Comparison of ENCODE assay signal across 8 cellular contexts in genomic region chr13:78602561-78603239, GRCh38. TPM values are rescaled to one million over a fixed set of nuclear protein-coding genes. Genes with fewer than 3 reads are reported as not detected.
DNase-seq lines count a peak whose midpoint lies in the region; ATAC-seq and TF ChIP-seq lines count a peak whose summit lies in the region.

No MANE protein-coding gene starts in this region.

- peaks cover 1% of the 10 kb centered on the region for H3K36me3 Mint-ChIP-seq in IgD-negative memory B cell
- peaks cover 0 to 4% (median 0%) of the 10 kb centered on the region in 5 donors for H3K36me3 Mint-ChIP-seq in naive thymus-derived CD4-positive, alpha-beta T cell

- peak overlapping the region; percentile 72 to 93 (median 84) for H3K4me3 Mint-ChIP-seq in IgD-negative memory B cell
- peak overlapping the region; percentile 76 to 95 (median 85) for H3K4me3 Mint-ChIP-seq in naive thymus-derived CD4-positive, alpha-beta T cell

- CTCF ChIA-PET in naive thymus-derived CD4-positive, alpha-beta T cell (lab: Charles Lee): no interaction called here

- H3K36me3 ChIP-seq in naive thymus-derived CD4-positive, alpha-beta T cell (ENCODE audit: control insufficient read depth in 2 of 3, insufficient read depth in 3 of 3, low read length in 3 of 3): no peaks in the 10 kb centered on the region
- H3K36me3 ChIP-seq in brain microvascular endothelial cell (replicated peaks): no peaks in the 10 kb centered on the region

- peak; percentile 28 for DNase-seq in GM12865 (ENCODE audit: low read depth)
- no peak for DNase-seq in astrocyte of the cerebellum (ENCODE audit: low read depth)
- DNase-seq in naive thymus-derived CD4-positive, alpha-beta T cell: peak in 1 of 9 donors; percentile 31
- DNase-seq in GM03348 (ENCODE audit: low spot score): no peak
- DNase-seq in brain microvascular endothelial cell: no peak
- no peak for DNase-seq in nucleus accumbens (lab: John Stamatoyannopoulos, UW)

- H3K27ac ChIP-seq in naive thymus-derived CD4-positive, alpha-beta T cell (ENCODE audit: low read depth, low read length): no peak overlapping the region
- no peak overlapping the region for H3K27ac ChIP-seq in brain microvascular endothelial cell

- peaks cover 23 to 29% (median 23%) of the 10 kb centered on the region in 3 donors for H3K4me1 Mint-ChIP-seq in IgD-negative memory B cell
- H3K4me1 Mint-ChIP-seq in naive thymus-derived CD4-positive, alpha-beta T cell: peaks cover 29 to 63% (median 51%) of the 10 kb centered on the region in 7 donors

- peaks cover 73% of the 10 kb centered on the region for H3K27me3 Mint-ChIP-seq in IgD-negative memory B cell
- H3K27me3 Mint-ChIP-seq in naive thymus-derived CD4-positive, alpha-beta T cell: peaks cover 79 to 90% (median 85%) of the 10 kb centered on the region in 5 donors

- H3K9me3 ChIP-seq in naive thymus-derived CD4-positive, alpha-beta T cell (ENCODE audit: control insufficient read depth in 2 of 3, low read length in 3 of 3): no peaks in the 10 kb centered on the region

- TF ChIP-seq CTCF in GM12865 (IDR thresholded peaks at IDR 0.05; ENCODE audit: insufficient read depth, low read depth, low read length, missing control alignments): no peak
- TF ChIP-seq CTCF in astrocyte of the cerebellum (IDR thresholded peaks at IDR 0.05; ENCODE audit: low read depth, low read length, missing control alignments): no peak
- TF ChIP-seq CTCF in brain microvascular endothelial cell (IDR thresholded peaks at IDR 0.05; ENCODE audit: low read depth, low read length, missing control alignments): no peak

- H3K27me3 ChIP-seq in naive thymus-derived CD4-positive, alpha-beta T cell (ENCODE audit: control insufficient read depth in 2 of 2, insufficient read depth in 2 of 2, low read length in 2 of 2): peaks cover 45 to 74% of the 10 kb centered on the region in 2 donors
- peaks cover 93% of the 10 kb centered on the region for H3K27me3 ChIP-seq in brain microvascular endothelial cell (replicated peaks)

- in situ Hi-C loops in astrocyte of the cerebellum (cut with HindIII; ENCODE audit: low sequenced_read_pairs) (no loop called here), brain microvascular endothelial cell (cut with HindIII; ENCODE audit: low pct_ligation_motif_present, low sequenced_read_pairs) (no loop called here)

- peak; percentile 17 for ATAC-seq in GM21381 (IDR thresholded peaks at IDR 0.05; ENCODE audit: unreplicated experiment)
- peak; percentile 34 for ATAC-seq in naive thymus-derived CD4-positive, alpha-beta T cell

- H3K4me3 ChIP-seq in GM12865 (ENCODE audit: low read depth, low read length): peak overlapping the region; percentile 43
- H3K4me3 ChIP-seq in astrocyte of the cerebellum (ENCODE audit: low read depth, low read length): peak overlapping the region; percentile 27
- H3K4me3 ChIP-seq in naive thymus-derived CD4-positive, alpha-beta T cell (ENCODE audit: low read length): peak overlapping the region; percentile 43
- no peak overlapping the region for H3K4me3 ChIP-seq in brain microvascular endothelial cell (ENCODE audit: low read depth, low read length)

- intact Hi-C loops in naive thymus-derived CD4-positive, alpha-beta T cell (cut with micrococcal nuclease): loop anchor here (1.0 to 10.0 kb wide), 6 partner anchors 7 to 908 kb away; partner anchors contain the start of genes SLAIN1 (in 2 of the 2) and OBI1 (in 1 of the 2)

- POLR2A ChIA-PET in naive thymus-derived CD4-positive, alpha-beta T cell (lab: Charles Lee): interaction anchor here (0.7 kb wide), 1 partner anchor 465 kb away, joined by 3 read pairs; no protein-coding TSS in a partner anchor

- H3K9me3 Mint-ChIP-seq in IgD-negative memory B cell: peaks cover 0 to 13% (median 0%) of the 10 kb centered on the region in 3 donors
- peaks cover 0 to 44% (median 18%) of the 10 kb centered on the region in 11 donors for H3K9me3 Mint-ChIP-seq in naive thymus-derived CD4-positive, alpha-beta T cell

- H3K4me1 ChIP-seq in naive thymus-derived CD4-positive, alpha-beta T cell (ENCODE audit: control insufficient read depth in 2 of 2, insufficient read depth in 2 of 2, low read length in 2 of 2): peaks cover 0 to 24% of the 10 kb centered on the region in 2 donors

- peak overlapping the region; percentile 83 to 98 (median 86) for H3K27ac Mint-ChIP-seq in IgD-negative memory B cell
- H3K27ac Mint-ChIP-seq in naive thymus-derived CD4-positive, alpha-beta T cell: peak overlapping the region in 4 of 9 donors; percentile 54 to 89 (median 74)

RNA-seq across cellular contexts. Expression of gene POU4F1, which starts 0.7 kb away (rescaled TPM):
- not detected for polyA plus RNA-seq in IgD-negative memory B cell
- total RNA-seq in naive thymus-derived CD4-positive, alpha-beta T cell: under 1 TPM in 3 of 5 experiments, not detected in 2; 0.08 to 0.22 (median 0.15) TPM
- polyA plus RNA-seq in naive thymus-derived CD4-positive, alpha-beta T cell: not detected

RNA-seq across cellular contexts. Expression of gene OBI1, which starts 56.3 kb away (rescaled TPM):
- polyA plus RNA-seq in IgD-negative memory B cell: 9.8 TPM
- 10 to 100 TPM in 3 of 5 experiments, 1 to 10 TPM in 2; 4.2 to 17.7 (median 15.9) TPM for total RNA-seq in naive thymus-derived CD4-positive, alpha-beta T cell
- 10 to 100 TPM; 10.5 to 17.2 TPM for polyA plus RNA-seq in naive thymus-derived CD4-positive, alpha-beta T cell
